7 cellular contexts compared by ENCODE assay signal in the genomic region with DNA sequence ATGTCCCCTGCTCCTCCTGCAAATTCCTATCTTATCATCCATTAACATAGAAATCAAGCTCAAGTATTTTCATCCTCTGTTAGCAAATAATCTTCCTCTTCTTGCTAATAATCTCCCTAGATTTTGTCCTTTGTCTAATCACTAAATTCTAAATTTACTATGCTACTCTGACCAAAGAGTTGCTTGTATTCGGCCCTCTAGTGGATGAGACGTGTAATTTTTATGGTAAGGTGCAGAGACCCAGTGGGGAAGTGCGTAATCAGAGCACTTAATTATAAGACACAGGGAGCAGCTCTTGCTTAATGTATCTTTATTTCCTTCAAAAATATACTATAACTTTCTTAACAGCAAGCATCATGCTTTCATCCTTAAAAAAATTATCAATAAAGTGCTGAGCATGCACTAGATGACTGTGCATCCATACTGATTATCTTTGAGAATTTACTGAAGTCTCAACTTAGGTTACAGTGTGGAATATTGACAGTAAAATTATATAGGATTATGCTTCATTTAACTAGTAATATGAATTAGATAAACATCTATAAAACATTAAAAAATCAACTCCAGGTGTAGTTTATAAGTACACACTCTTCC.
DNase-seq lines count a peak whose midpoint lies in the region; ATAC-seq and TF ChIP-seq lines count a peak whose summit lies in the region.

No MANE protein-coding gene starts in this region.

- no peaks in the 10 kb centered on the region for H3K9me3 Mint-ChIP-seq in effector memory CD8-positive, alpha-beta T cell

- no peak overlapping the region for H3K9ac ChIP-seq in mesendoderm (ENCODE audit: low read length)

- H2BK15ac ChIP-seq in mesendoderm (replicated peaks; ENCODE audit: low read depth), result no peak overlapping the region

- no peak overlapping the region for H4K8ac ChIP-seq in mesendoderm (ENCODE audit: low read depth, low read length)

- H3K4me1 Mint-ChIP-seq in effector memory CD8-positive, alpha-beta T cell (ENCODE audit: low read depth in 2 of 2), result peaks cover 0 to 2% of the 10 kb centered on the region in 2 donors

- H3K4me3 ChIP-seq in OCI-LY7 (ENCODE audit: low read depth, low read length, poor library complexity, severe bottlenecking) (no peak overlapping the region), mesendoderm (ENCODE audit: low read length) (no peak overlapping the region)

- no CpG with 5 or more reads among the region's 3 CpGs for WGBS in mesendoderm (ENCODE audit: extremely low coverage, insufficient coverage, low lambda C conversion rate)

- H3K4me1 ChIP-seq in OCI-LY7 (ENCODE audit: insufficient read depth, low read length, poor library complexity, severe bottlenecking), result no peaks in the 10 kb centered on the region
- H3K4me1 ChIP-seq in mesendoderm (ENCODE audit: control insufficient read depth, low read depth, low read length), result no peaks in the 10 kb centered on the region

- CTCF ChIA-PET in OCI-LY7 (lab: Charles Lee; ENCODE audit: unreplicated experiment), result no interaction called here

- DNase-seq in G401 (ENCODE audit: low spot score), result peak; percentile 62
- DNase-seq in OCI-LY7 (ENCODE audit: low spot score), result peak; percentile 47
- peak in 2 of 3 experiments; percentile 4 to 9 for DNase-seq in effector memory CD8-positive, alpha-beta T cell
- peak; percentile 54 for DNase-seq in mesendoderm
- DNase-seq in GOT3 (lab: John Stamatoyannopoulos, UW), result no peak

- H3K27ac Mint-ChIP-seq in effector memory CD8-positive, alpha-beta T cell, result no peak overlapping the region

- POLR2A ChIA-PET in OCI-LY7 (lab: Charles Lee), result interaction anchor here (0.6 kb wide), 1 partner anchor 1731 kb away, joined by 3 read pairs; no protein-coding TSS in a partner anchor

- H3K56ac ChIP-seq in mesendoderm (ENCODE audit: low read length), result no peak overlapping the region

- H3K23ac ChIP-seq in mesendoderm (ENCODE audit: low read length), result no peak overlapping the region

- H2AFZ ChIP-seq in OCI-LY7 (ENCODE audit: low read length), result no peak overlapping the region

- H3K4ac ChIP-seq in mesendoderm (ENCODE audit: low read depth, low read length), result no peak overlapping the region

- no peaks in the 10 kb centered on the region for H3K27me3 ChIP-seq in mesendoderm (ENCODE audit: insufficient read depth, low read length, poor library complexity)

- H2AK5ac ChIP-seq in mesendoderm (ENCODE audit: low read length), result no peak overlapping the region

- no peak overlapping the region for H3K18ac ChIP-seq in mesendoderm (ENCODE audit: low read length)

- H4K20me1 ChIP-seq in OCI-LY7 (ENCODE audit: insufficient read depth, low read length), result no peaks in the 10 kb centered on the region

- no peak overlapping the region for H3K4me3 Mint-ChIP-seq in effector memory CD8-positive, alpha-beta T cell

- in situ Hi-C loops in G401 (cut with HindIII; ENCODE audit: low sequenced_read_pairs), result no loop called here

- H3K27ac ChIP-seq in OCI-LY7 (ENCODE audit: low read depth, low read length, poor library complexity, severe bottlenecking) (no peak overlapping the region), mesendoderm (ENCODE audit: low read depth, low read length) (no peak overlapping the region)

- ATAC-seq in GM19372 (IDR thresholded peaks at IDR 0.05; ENCODE audit: low read depth, unreplicated experiment) (peak; percentile 88), HG03342 (IDR thresholded peaks at IDR 0.05; ENCODE audit: unreplicated experiment) (peak; percentile 95)
- peak; percentile 69 for ATAC-seq in effector memory CD8-positive, alpha-beta T cell (replicated peaks)

- H2BK5ac ChIP-seq in mesendoderm (ENCODE audit: low read length), result no peak overlapping the region

- no peaks in the 10 kb centered on the region for H3K79me1 ChIP-seq in mesendoderm (ENCODE audit: low read length)

- BruUV-seq in OCI-LY7 (replicated peaks; lab: Mats Ljungman, UMichigan), result no TSS peak

- H3K9me2 ChIP-seq in OCI-LY7 (ENCODE audit: insufficient read depth, low read length), result no peaks in the 10 kb centered on the region

- H3K36me3 Mint-ChIP-seq in effector memory CD8-positive, alpha-beta T cell (ENCODE audit: insufficient read depth), result no peaks in the 10 kb centered on the region

- H3K36me3 ChIP-seq in OCI-LY7 (ENCODE audit: insufficient read depth, low read length) (no peaks in the 10 kb centered on the region), mesendoderm (ENCODE audit: control insufficient read depth, insufficient read depth, low read length) (no peaks in the 10 kb centered on the region)

- TF ChIP-seq CTCF in OCI-LY7 (conservative IDR thresholded peaks at IDR 0.05; ENCODE audit: low read length), result peak; percentile 88

- H3K9me3 ChIP-seq in OCI-LY7 (ENCODE audit: low read length), result no peaks in the 10 kb centered on the region

- no peak overlapping the region for H2BK120ac ChIP-seq in mesendoderm (ENCODE audit: low read depth, low read length)

- intact Hi-C loops in OCI-LY7 (cut with micrococcal nuclease; ENCODE audit: unreplicated experiment), result loop anchor here (5.0 kb wide), 3 partner anchors 211 to 406 kb away; a partner anchor contains a TSS

- H4K5ac ChIP-seq in mesendoderm (ENCODE audit: low read length), result no peak overlapping the region

- H3K4me2 ChIP-seq in OCI-LY7 (ENCODE audit: low read length), result no peak overlapping the region
- H3K4me2 ChIP-seq in mesendoderm (ENCODE audit: low read length), result no peak overlapping the region

- peaks cover 0 to 5% of the 10 kb centered on the region in 2 donors for H3K27me3 Mint-ChIP-seq in effector memory CD8-positive, alpha-beta T cell

- H3K79me2 ChIP-seq in OCI-LY7 (ENCODE audit: insufficient read depth, low read depth, low read length) (no peaks in the 10 kb centered on the region), mesendoderm (ENCODE audit: control insufficient read depth, insufficient read depth, low read length) (no peaks in the 10 kb centered on the region)
